In genomic region chr20:56564526-56564925, GRCh38 we compare ENCODE assay signal across 4 cellular contexts. TPM values are rescaled to one million over a fixed set of nuclear protein-coding genes. Genes with fewer than 3 reads are reported as not detected.
"Had no signal": no experiment of that assay in that cellular context is flagged by ENCODE, and none has a peak within 500 bp of the region (broad histone marks: within the 10 kb centered on the region; RNA-seq: fewer than 3 reads in every experiment).

No MANE protein-coding gene starts in this region.

RNA-seq across cellular contexts. Expression of gene FAM209B, which starts 31.5 kb away (rescaled TPM):
- total RNA-seq: cerebellum, NCI-H460, Peyer's patch had no signal

RNA-seq across cellular contexts. Expression of gene FAM209A, which starts 40.0 kb away (rescaled TPM):
- total RNA-seq: cerebellum, Peyer's patch, Right ventricle myocardium superior had no signal
